ENCODE assay signal across 1 cellular context in genomic region chr19:16836115-16836905, GRCh38.
TF ChIP-seq lines count a peak whose summit lies in the region.

No MANE protein-coding gene starts in this region.

TF ChIP-seq in SK-N-SH, 30 proteins besides CTCF, POLR2A, EP300 and RAD21 (continued from another document):
- TF ChIP-seq TCF12 (IDR thresholded peaks at IDR 0.05) = no peak
- TF ChIP-seq RXRA (IDR thresholded peaks at IDR 0.05; ENCODE audit: borderline replicate concordance, low read depth) = no peak
- no peak for TF ChIP-seq NFIC (IDR thresholded peaks at IDR 0.05; ENCODE audit: borderline replicate concordance)
- TF ChIP-seq POLR2AphosphoS5 (IDR thresholded peaks at IDR 0.05; ENCODE audit: low read depth, low read length) = no peak
- TF ChIP-seq YY1 (IDR thresholded peaks at IDR 0.05; ENCODE audit: low read depth) = no peak
- no peak for TF ChIP-seq TAF1 (IDR thresholded peaks at IDR 0.05; ENCODE audit: borderline replicate concordance, low read depth, low read length)
